21 cellular contexts compared by ENCODE assay signal in the genomic region with DNA sequence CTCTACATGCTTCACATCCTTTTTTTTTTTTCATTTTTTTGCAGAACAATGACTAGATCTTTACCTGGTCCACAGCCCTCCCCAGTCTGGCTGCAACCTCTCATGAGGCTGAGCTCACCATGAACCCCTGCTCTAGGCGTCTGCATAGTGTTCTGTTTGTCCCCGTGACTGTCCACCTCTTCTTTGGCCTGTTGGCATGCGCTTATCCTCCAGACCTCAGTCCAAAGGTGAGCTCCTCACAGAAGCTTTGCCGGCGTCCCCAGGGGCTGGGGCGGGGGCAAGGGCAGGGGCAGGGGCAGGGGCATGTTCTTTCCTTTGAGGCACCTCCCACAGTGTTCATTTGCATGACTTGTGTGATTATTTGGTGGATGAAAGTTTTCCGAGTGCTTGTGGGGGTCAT.
DNase-seq lines count a peak whose midpoint lies in the region; ATAC-seq, FAIRE-seq and TF ChIP-seq lines count a peak whose summit lies in the region.
"Had no signal": no experiment of that assay in that cellular context is flagged by ENCODE, and none has a peak within 500 bp of the region (broad histone marks: within the 10 kb centered on the region; RNA-seq: fewer than 3 reads in every experiment).

No MANE protein-coding gene starts in this region.

- H3K4me1 ChIP-seq in SK-N-SH (ENCODE audit: control insufficient read depth in 1 of 2, insufficient read depth in 2 of 2, low read depth in 1 of 2, low read length in 1 of 2) (peaks cover 9 to 47% of the 10 kb centered on the region in 2 experiments; a peak in 3 of 4 replicates), smooth muscle cell (ENCODE audit: low read depth) (no peaks in the 10 kb centered on the region), PC-9 (replicated peaks; ENCODE audit: insufficient read depth) (no peaks in the 10 kb centered on the region)
- no peaks in the 10 kb centered on the region for H3K4me1 ChIP-seq in effector memory CD4-positive, alpha-beta T cell (ENCODE audit: control insufficient read depth, insufficient read depth, low read length, poor library complexity, severe bottlenecking)

- no peaks in the 10 kb centered on the region for H4K20me1 ChIP-seq in SK-N-SH (ENCODE audit: insufficient read depth)
- H4K20me1 ChIP-seq in smooth muscle cell (ENCODE audit: low read depth): no peaks in the 10 kb centered on the region
- H4K20me1 ChIP-seq in PC-9 (ENCODE audit: insufficient read depth): no peaks in the 10 kb centered on the region
- H4K20me1 ChIP-seq: BLaER1 had no signal

- BruUV-seq in PC-9 (replicated peaks; lab: Mats Ljungman, UMichigan): no TSS peak

- H3K4me3 Mint-ChIP-seq in nephron: no peak overlapping the region
- H3K4me3 Mint-ChIP-seq: IgD-negative memory B cell had no signal

- no peak for ATAC-seq in SK-N-SH treated with all-trans-retinoic acid at 6 μM for 48 hours
- ATAC-seq: GM12878 had no signal

- H3F3A ChIP-seq in SK-N-SH (replicated peaks; ENCODE audit: insufficient read depth) (peaks cover 28% of the 10 kb centered on the region), smooth muscle cell (ENCODE audit: low read depth) (no peaks in the 10 kb centered on the region), PC-9 (ENCODE audit: insufficient read depth, low read depth) (no peaks in the 10 kb centered on the region)

- in situ Hi-C loops in brain microvascular endothelial cell (cut with HindIII; ENCODE audit: low pct_ligation_motif_present, low sequenced_read_pairs): no loop called here

- TF ChIP-seq POLR2A in H54 (IDR thresholded peaks at IDR 0.05; ENCODE audit: low read depth, low read length): no peak

- H3K36me3 Mint-ChIP-seq in nephron (ENCODE audit: low read depth): no peaks in the 10 kb centered on the region
- H3K36me3 Mint-ChIP-seq: IgD-negative memory B cell had no signal

- H3K27ac Mint-ChIP-seq in nephron: peak overlapping the region; percentile 67 to 97 (median 91)
- H3K27ac Mint-ChIP-seq: IgD-negative memory B cell had no signal

- H3K27me3 ChIP-seq in SK-N-SH (ENCODE audit: insufficient read depth) (no peaks in the 10 kb centered on the region), brain microvascular endothelial cell (replicated peaks) (no peaks in the 10 kb centered on the region), smooth muscle cell (ENCODE audit: low read depth) (no peaks in the 10 kb centered on the region), PC-9 (ENCODE audit: insufficient read depth, low read depth) (peaks cover 22% of the 10 kb centered on the region)
- H3K27me3 ChIP-seq in effector memory CD4-positive, alpha-beta T cell (replicated peaks; ENCODE audit: control insufficient read depth, insufficient read depth, low read length, poor library complexity, severe bottlenecking): no peaks in the 10 kb centered on the region
- H3K27me3 ChIP-seq: BLaER1 had no signal

- H3K79me2 ChIP-seq in SK-N-SH (ENCODE audit: insufficient read depth) (peaks cover 11% of the 10 kb centered on the region), smooth muscle cell (ENCODE audit: low read depth) (no peaks in the 10 kb centered on the region), PC-9 (ENCODE audit: low read depth) (no peaks in the 10 kb centered on the region)

- no peak for TF ChIP-seq RAD21 in SK-N-SH (IDR thresholded peaks at IDR 0.05; ENCODE audit: low read length)

- peaks cover 65% of the 10 kb centered on the region for H3K4me1 Mint-ChIP-seq in nephron
- H3K4me1 Mint-ChIP-seq: IgD-negative memory B cell had no signal

- H3K36me3 ChIP-seq in SK-N-SH (replicated peaks in 1 of 2; ENCODE audit: control insufficient read depth in 1 of 2, insufficient read depth in 2 of 2, low read length in 1 of 2) (no peaks in the 10 kb centered on the region), brain microvascular endothelial cell (replicated peaks) (no peaks in the 10 kb centered on the region), smooth muscle cell (ENCODE audit: low read depth) (no peaks in the 10 kb centered on the region), PC-9 (ENCODE audit: low read depth) (no peaks in the 10 kb centered on the region)
- H3K36me3 ChIP-seq in effector memory CD4-positive, alpha-beta T cell (ENCODE audit: control insufficient read depth, insufficient read depth, low read length): no peaks in the 10 kb centered on the region
- H3K36me3 ChIP-seq: BLaER1 had no signal

- intact Hi-C loops in PC-9 (cut with micrococcal nuclease; ENCODE audit: unreplicated experiment): no loop called here

- H3K9me3 ChIP-seq in SK-N-SH: no peaks in the 10 kb centered on the region
- no peaks in the 10 kb centered on the region for H3K9me3 ChIP-seq in smooth muscle cell (replicated peaks; ENCODE audit: low read depth)
- H3K9me3 ChIP-seq in PC-9 (ENCODE audit: insufficient read depth, low read depth): no peaks in the 10 kb centered on the region
- H3K9me3 ChIP-seq in effector memory CD4-positive, alpha-beta T cell (ENCODE audit: control insufficient read depth, low read length): no peaks in the 10 kb centered on the region
- H3K9me3 ChIP-seq: BLaER1 had no signal

- CTCF ChIA-PET in SK-N-SH (lab: Yijun Ruan, JAX) (interaction anchor here (1.1 to 1.4 kb wide), 4 partner anchors 9 to 520 kb away, joined by 3 to 5 read pairs (median 3); no protein-coding TSS in a partner anchor), PC-9 (lab: Charles Lee) (interaction anchor here (0.7 kb wide), 1 partner anchor 10 kb away, joined by 5 read pairs; no protein-coding TSS in a partner anchor)

- H3K4me3 ChIP-seq in SK-N-SH (ENCODE audit: low read depth in 2 of 2, low read length in 1 of 2) (no peak overlapping the region), brain microvascular endothelial cell (ENCODE audit: low read depth, low read length) (no peak overlapping the region), smooth muscle cell (no peak overlapping the region), PC-9 (no peak overlapping the region)
- H3K4me3 ChIP-seq in effector memory CD4-positive, alpha-beta T cell (ENCODE audit: insufficient read depth, low read depth, low read length, poor library complexity, severe bottlenecking): no peak overlapping the region
- H3K4me3 ChIP-seq: BLaER1, GM12878 had no signal

- TF ChIP-seq EP300 in SK-N-SH (IDR thresholded peaks at IDR 0.05; ENCODE audit: borderline replicate concordance in 1 of 2, low read depth in 1 of 2, low read length in 1 of 2): no peak

- POLR2A ChIA-PET in SK-N-SH (lab: Yijun Ruan, JAX) (no interaction called here), PC-9 (lab: Charles Lee; ENCODE audit: unreplicated experiment) (no interaction called here)

- TF ChIP-seq CTCF in SK-N-SH (IDR thresholded peaks at IDR 0.05): no peak
- TF ChIP-seq CTCF in brain microvascular endothelial cell (IDR thresholded peaks at IDR 0.05; ENCODE audit: low read depth, low read length, missing control alignments): no peak
- TF ChIP-seq CTCF in nephron (IDR thresholded peaks at IDR 0.05; ENCODE audit: unreplicated experiment in 3 of 3): no peak
- TF ChIP-seq CTCF in smooth muscle cell (IDR thresholded peaks at IDR 0.05; ENCODE audit: borderline replicate concordance, insufficient read depth, poor library complexity, severe bottlenecking): no peak
- no peak for TF ChIP-seq CTCF in PC-9 (conservative IDR thresholded peaks at IDR 0.05)

- no peak for FAIRE-seq in H54 (lab: Jason Lieb, UNC)
- FAIRE-seq: GM12878, GM18507 had no signal

- H3K27ac ChIP-seq in SK-N-SH (ENCODE audit: low read depth in 2 of 2, low read length in 1 of 2) (peak overlapping the region; percentile 80 to 93; a peak in 3 of 4 replicates), brain microvascular endothelial cell (peak overlapping the region; percentile 43), smooth muscle cell (ENCODE audit: low read depth) (peak overlapping the region; percentile 72), PC-9 (no peak overlapping the region)
- no peak overlapping the region for H3K27ac ChIP-seq in effector memory CD4-positive, alpha-beta T cell (ENCODE audit: insufficient read depth, low read length, poor library complexity, severe bottlenecking)
- H3K27ac ChIP-seq: 22Rv1, BLaER1 had no signal

- peaks cover 11% of the 10 kb centered on the region for H3K27me3 Mint-ChIP-seq in nephron (ENCODE audit: low read depth)
- H3K27me3 Mint-ChIP-seq: IgD-negative memory B cell had no signal

- no peak for DNase-seq in SK-N-SH
- no peak for DNase-seq in brain microvascular endothelial cell
- DNase-seq in smooth muscle cell (lab: John Stamatoyannopoulos, UW; ENCODE audit: unreplicated experiment): no peak
- DNase-seq in PC-9: no peak
- no peak for DNase-seq in effector memory CD4-positive, alpha-beta T cell
- no peak for DNase-seq in H54 (ENCODE audit: insufficient read length, low spot score)
- DNase-seq: GDM1, H7, Kasumi-1, MM.1S, NCI-H1105, NCI-H1694, NCI-H510A treated with DMSO at 0.1 percent for 48 hours, NCI-H82 had no signal

- H2AFZ ChIP-seq in SK-N-SH (ENCODE audit: low read depth): no peak overlapping the region
- H2AFZ ChIP-seq in smooth muscle cell (ENCODE audit: low read depth): no peak overlapping the region
- H2AFZ ChIP-seq in PC-9: no peak overlapping the region

- 61% methylated on average over 5 of the region's 7 CpGs for WGBS in SK-N-SH (ENCODE audit: low lambda C conversion rate)
- WGBS in smooth muscle cell (ENCODE audit: low lambda C conversion rate): 91% methylated on average over 7 of the region's 7 CpGs

- H3K9me2 ChIP-seq in SK-N-SH: no peaks in the 10 kb centered on the region
- no peaks in the 10 kb centered on the region for H3K9me2 ChIP-seq in PC-9 (ENCODE audit: insufficient read depth)

- H3K9ac ChIP-seq in SK-N-SH: peak overlapping the region; percentile 25; the same call in 1 of the 2 replicates
- H3K9ac ChIP-seq in smooth muscle cell (ENCODE audit: low read depth): no peak overlapping the region
- H3K9ac ChIP-seq: BLaER1 had no signal

- H3K9me3 Mint-ChIP-seq in nephron: no peaks in the 10 kb centered on the region

- H3K4me2 ChIP-seq in SK-N-SH (peak overlapping the region; percentile 55; the same call in 1 of the 2 replicates), smooth muscle cell (no peak overlapping the region), PC-9 (no peak overlapping the region)
- H3K4me2 ChIP-seq: BLaER1 had no signal

TF ChIP-seq in SK-N-SH, 30 proteins besides CTCF, POLR2A, EP300 and RAD21 (continues in another document):
- TF ChIP-seq RFX5 (IDR thresholded peaks at IDR 0.05; ENCODE audit: low read length): no peak

TF ChIP-seq in SK-N-SH treated with all-trans-retinoic acid at 6 μM for 48 hours, 23 proteins besides CTCF, POLR2A, EP300 and RAD21 (continues in another document):
- TF ChIP-seq RARB (CRISPR knock-in tag; IDR thresholded peaks at IDR 0.05): no peak
- TF ChIP-seq BACH2 (CRISPR knock-in tag; IDR thresholded peaks at IDR 0.05; ENCODE audit: borderline replicate concordance): no peak
- TF ChIP-seq OSR1 (CRISPR knock-in tag; IDR thresholded peaks at IDR 0.05): no peak

Comparison
In these comparisons a context has a peak if more than half of its experiments do, and no peak if none do; other contexts are left out.
1. H3K27ac ChIP-seq: peak in SK-N-SH (2 of 2), brain microvascular endothelial cell (single experiment) and smooth muscle cell (single experiment); none in PC-9 (single experiment) and effector memory CD4-positive, alpha-beta T cell (single experiment).